Comparison of ENCODE assay signal across 8 cellular contexts in genomic region chr1:66725885-66726665, GRCh38. TPM values are rescaled to one million over a fixed set of nuclear protein-coding genes. Genes with fewer than 3 reads are reported as not detected.
A peak's percentile ranks its signal among the peaks of the same experiment; 100 is the strongest.
DNase-seq lines count a peak whose midpoint lies in the region; ATAC-seq and TF ChIP-seq lines count a peak whose summit lies in the region.

No MANE protein-coding gene starts in this region.

- no peak overlapping the region for H3K4me3 ChIP-seq in epithelial cell of proximal tubule (ENCODE audit: low read depth, low read length)

- peaks cover 7 to 16% (median 15%) of the 10 kb centered on the region in 4 donors for H3K4me1 Mint-ChIP-seq in naive thymus-derived CD8-positive, alpha-beta T cell
- no peaks in the 10 kb centered on the region for H3K4me1 Mint-ChIP-seq in type B pancreatic cell (ENCODE audit: unreplicated experiment)

- no peaks in the 10 kb centered on the region for H3K36me3 Mint-ChIP-seq in naive thymus-derived CD8-positive, alpha-beta T cell
- H3K36me3 Mint-ChIP-seq in type B pancreatic cell, result no peaks in the 10 kb centered on the region

- peak overlapping the region in 1 of 10 donors; percentile 2 for H3K27ac Mint-ChIP-seq in naive thymus-derived CD8-positive, alpha-beta T cell
- no peak overlapping the region for H3K27ac Mint-ChIP-seq in type B pancreatic cell

- H3K27me3 Mint-ChIP-seq in naive thymus-derived CD8-positive, alpha-beta T cell, result peaks cover 0 to 13% (median 10%) of the 10 kb centered on the region in 5 donors
- peaks cover 19% of the 10 kb centered on the region for H3K27me3 Mint-ChIP-seq in type B pancreatic cell

- POLR2A ChIA-PET in naive thymus-derived CD8-positive, alpha-beta T cell (lab: Charles Lee), result no interaction called here

- ATAC-seq in GM19372 (IDR thresholded peaks at IDR 0.05; ENCODE audit: low read depth, unreplicated experiment), result peak; percentile 84
- ATAC-seq in HG03378 (IDR thresholded peaks at IDR 0.05; ENCODE audit: unreplicated experiment), result peak; percentile 80
- peak; percentile 67 to 78 for ATAC-seq in naive thymus-derived CD8-positive, alpha-beta T cell

- H3K4me3 Mint-ChIP-seq in naive thymus-derived CD8-positive, alpha-beta T cell, result no peak overlapping the region
- H3K4me3 Mint-ChIP-seq in type B pancreatic cell, result no peak overlapping the region

- DNase-seq in COLO829 (ENCODE audit: low spot score), result peak; percentile 26
- peak; percentile 64 for DNase-seq in NCI-H774 (lab: John Stamatoyannopoulos, UW)
- peak; percentile 65 for DNase-seq in activated CD8-positive, alpha-beta memory T cell treated with anti-CD3 and anti-CD28 coated beads for 24 hours
- DNase-seq in epithelial cell of proximal tubule (ENCODE audit: low read depth), result peak; percentile 30
- DNase-seq in naive thymus-derived CD8-positive, alpha-beta T cell, result peak; percentile 7 to 72 (median 48)
- DNase-seq in type B pancreatic cell (ENCODE audit: extremely low spot score, unreplicated experiment), result no peak

- no peaks in the 10 kb centered on the region for H3K9me3 Mint-ChIP-seq in naive thymus-derived CD8-positive, alpha-beta T cell
- no peaks in the 10 kb centered on the region for H3K9me3 Mint-ChIP-seq in type B pancreatic cell

- TF ChIP-seq CTCF in epithelial cell of proximal tubule (conservative IDR thresholded peaks at IDR 0.05; ENCODE audit: low read depth, low read length), result peak; percentile 99
- peak; percentile 95 for TF ChIP-seq CTCF in type B pancreatic cell (conservative IDR thresholded peaks at IDR 0.05)

RNA-seq across cellular contexts. Expression of gene DYNLT5, which starts 26.2 kb away (rescaled TPM):
- total RNA-seq in epithelial cell of proximal tubule (not detected in 2 replicates), type B pancreatic cell (ENCODE audit: low replicate concordance) (4.1 TPM in 1 of 2 replicates, not detected in the other)
- total RNA-seq in naive thymus-derived CD8-positive, alpha-beta T cell, result not detected
- polyA plus RNA-seq in naive thymus-derived CD8-positive, alpha-beta T cell, result not detected
